ENCODE assay signal across 18 cellular contexts in the genomic region with DNA sequence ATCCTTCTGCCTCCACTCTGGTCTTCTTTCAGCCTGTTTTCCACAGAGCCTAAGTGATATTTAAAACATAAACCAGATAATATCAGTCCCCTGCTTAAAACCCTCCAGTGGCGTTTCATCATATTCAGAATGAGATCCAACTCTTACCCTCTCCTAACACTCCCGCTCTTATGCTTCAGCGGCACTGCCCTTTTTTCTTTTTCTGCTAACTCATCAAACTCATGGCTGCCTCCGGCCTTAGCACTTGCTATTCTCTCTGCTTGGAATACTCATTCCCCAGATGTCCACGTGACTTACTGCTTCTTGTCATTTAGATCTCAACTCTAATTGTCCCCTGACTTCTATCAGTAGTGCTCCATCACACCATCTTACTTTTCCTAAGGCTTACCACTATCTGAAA.
DNase-seq lines count a peak whose midpoint lies in the region; ATAC-seq, FAIRE-seq and TF ChIP-seq lines count a peak whose summit lies in the region.
"Had no signal": no experiment of that assay in that cellular context is flagged by ENCODE, and none has a peak within 500 bp of the region (broad histone marks: within the 10 kb centered on the region; RNA-seq: fewer than 3 reads in every experiment).

No MANE protein-coding gene starts in this region.

- TF ChIP-seq CTCF in HCT116 (IDR thresholded peaks at IDR 0.05 in 2 of 3, conservative IDR thresholded peaks at IDR 0.05 in 1 of 3; ENCODE audit: borderline replicate concordance in 1 of 3, insufficient read depth in 1 of 3, low read depth in 2 of 3, low read length in 2 of 3) = no peak
- no peak for TF ChIP-seq CTCF in GM12878 (IDR thresholded peaks at IDR 0.05 in 2 of 3, conservative IDR thresholded peaks at IDR 0.05 in 1 of 3; ENCODE audit: control insufficient read depth in 2 of 3, extremely low read depth in 1 of 3, insufficient read depth in 1 of 3, low read depth in 3 of 3, low read length in 3 of 3)
- TF ChIP-seq CTCF in Peyer's patch (IDR thresholded peaks at IDR 0.05) = no peak
- no peak for TF ChIP-seq CTCF in chondrocyte (IDR thresholded peaks at IDR 0.05)

- peaks cover 30 to 40% (median 38%) of the 10 kb centered on the region in 10 experiments for H3K4me1 ChIP-seq in BLaER1 treated with 17β-estradiol and CSF1 and Interleukin-3, amounts not matched to agents 10 nM and 100 nM
- H3K4me1 ChIP-seq in HCT116 (ENCODE audit: control insufficient read depth in 1 of 2, insufficient read depth in 2 of 2, low read length in 2 of 2) (peaks cover 0 to 13% of the 10 kb centered on the region in 2 experiments; a peak in 3 of 4 replicates), GM12878 (ENCODE audit: control insufficient read depth, insufficient read depth, low read length) (peaks cover 2% of the 10 kb centered on the region; the same call in 1 of the 2 replicates), mucosa of rectum (ENCODE audit: control insufficient read depth in 2 of 2, insufficient read depth in 2 of 2, low read length in 2 of 2) (peaks cover 18 to 41% of the 10 kb centered on the region in 2 donors), Peyer's patch (peaks cover 0 to 38% (median 7%) of the 10 kb centered on the region in 4 donors)

- H3K79me2 ChIP-seq in HCT116 (ENCODE audit: insufficient read depth, low read length) = peaks cover 12% of the 10 kb centered on the region; the same call in 1 of the 2 replicates
- peaks cover 32% of the 10 kb centered on the region for H3K79me2 ChIP-seq in GM12878 (ENCODE audit: control insufficient read depth, insufficient read depth, low read length)

- H3K9me2 ChIP-seq in HCT116 (ENCODE audit: insufficient read depth) = no peaks in the 10 kb centered on the region

- TF ChIP-seq POLR2A in HCT116 (IDR thresholded peaks at IDR 0.05; ENCODE audit: borderline replicate concordance, extremely low read depth, insufficient read depth, insufficient read length) (no peak), GM12878 (IDR thresholded peaks at IDR 0.05; ENCODE audit: low read depth, low read length) (no peak), Peyer's patch (IDR thresholded peaks at IDR 0.05) (no peak)

- H3K9me3 ChIP-seq in BLaER1 treated with 17β-estradiol and CSF1 and Interleukin-3, amounts not matched to agents 10 nM and 100 nM (replicated peaks in 1 of 11) = no peaks in the 10 kb centered on the region
- H3K9me3 ChIP-seq in HCT116 (ENCODE audit: control insufficient read depth in 1 of 2, insufficient read depth in 1 of 2, low read depth in 1 of 2, low read length in 2 of 2) (no peaks in the 10 kb centered on the region), GM12878 (replicated peaks; ENCODE audit: control insufficient read depth, insufficient read depth, low read length) (no peaks in the 10 kb centered on the region), mucosa of rectum (ENCODE audit: control insufficient read depth in 2 of 2, low read length in 2 of 2) (no peaks in the 10 kb centered on the region), Peyer's patch (no peaks in the 10 kb centered on the region)
- H3K9me3 ChIP-seq: mucosa of descending colon, suprapubic skin had no signal

- CTCF ChIA-PET in HCT116 (lab: Charles Lee) (no interaction called here), GM12878 (lab: Yijun Ruan, JAX) (interaction anchor here (1.0 to 1.4 kb wide), 4 partner anchors 14 to 221 kb away, joined by 3 to 4 read pairs (median 3); no protein-coding TSS in a partner anchor)

- BruUV-seq in HCT116 (replicated peaks; lab: Mats Ljungman, UMichigan) (no TSS peak), GM12878 (replicated peaks; lab: Mats Ljungman, UMichigan) (no TSS peak)

- SMC1A ChIA-PET in GM12878 (lab: Charles Lee; ENCODE audit: uncharacterized antibody, unreplicated experiment) = interaction anchor here (1.4 kb wide), 1 partner anchor 10 kb away, joined by 3 read pairs; no protein-coding TSS in a partner anchor

- H3K4me3 ChIP-seq in BLaER1 treated with 17β-estradiol and CSF1 and Interleukin-3, amounts not matched to agents 10 nM and 100 nM = no peak overlapping the region; a peak in 2 of 20 replicates
- H3K4me3 ChIP-seq in HCT116 (replicated peaks in 1 of 2; ENCODE audit: low read depth in 1 of 2, low read length in 2 of 2) = no peak overlapping the region
- H3K4me3 ChIP-seq in GM12878 = 0 out of 2 replicates have a peak overlapping the region, but pooled peaks have one; percentile 83
- no peak overlapping the region for H3K4me3 ChIP-seq in mucosa of rectum (ENCODE audit: low read length in 2 of 2)
- no peak overlapping the region for H3K4me3 ChIP-seq in Peyer's patch

- H3K9me3 Mint-ChIP-seq in chondrocyte (ENCODE audit: low read depth) = no peaks in the 10 kb centered on the region
- H3K9me3 Mint-ChIP-seq: activated CD8-positive, alpha-beta T cell treated with anti-CD3 and anti-CD28 coated beads for 36 hours had no signal

- no peak for TF ChIP-seq EP300 in GM12878 (IDR thresholded peaks at IDR 0.05; ENCODE audit: borderline replicate concordance in 1 of 2, control insufficient read depth in 1 of 2, low read depth in 2 of 2, low read length in 2 of 2)

- H2AFZ ChIP-seq in HCT116 (ENCODE audit: low read depth, low read length, poor library complexity, severe bottlenecking) (no peak overlapping the region), GM12878 (ENCODE audit: control insufficient read depth, low read depth, low read length) (peak overlapping the region; percentile 19; the same call in 1 of the 2 replicates)

- H4K20me1 ChIP-seq in BLaER1 treated with 17β-estradiol and CSF1 and Interleukin-3, amounts not matched to agents 10 nM and 100 nM = peaks cover 5 to 34% (median 28%) of the 10 kb centered on the region in 11 experiments; a peak in 18 of 22 replicates
- H4K20me1 ChIP-seq in HCT116 (ENCODE audit: insufficient read depth) (no peaks in the 10 kb centered on the region), GM12878 (ENCODE audit: control insufficient read depth, insufficient read depth) (no peaks in the 10 kb centered on the region)

- peaks cover 6% of the 10 kb centered on the region for H3K4me1 Mint-ChIP-seq in chondrocyte (ENCODE audit: low read depth)

- H3K27ac Mint-ChIP-seq in chondrocyte (ENCODE audit: unreplicated experiment) = no peak overlapping the region
- H3K27ac Mint-ChIP-seq: activated CD8-positive, alpha-beta T cell treated with anti-CD3 and anti-CD28 coated beads for 36 hours; activated naive CD8-positive, alpha-beta T cell had no signal

- RAD21 ChIA-PET in HCT116 (lab: Charles Lee; ENCODE audit: low non-redundant PET in 1 of 2, low total read pairs in 2 of 2, uncharacterized antibody in 2 of 2, unreplicated experiment in 2 of 2) = no interaction called here
- RAD21 ChIA-PET in GM12878 (lab: Charles Lee; ENCODE audit: unreplicated experiment) = interaction anchor here (1.0 to 1.7 kb wide), 3 partner anchors 18 to 218 kb away, joined by 3 to 6 read pairs (median 5); no protein-coding TSS in a partner anchor

- DNase-seq in HCT116 (ENCODE audit: low read depth, low spot score) (no peak), GM12878 (ENCODE audit: low read depth, low spot score) (no peak), DMS 273 treated with DMSO at 0.1 percent for 48 hours (lab: John Stamatoyannopoulos, UW) (no peak), Peyer's patch (no peak), chondrocyte (ENCODE audit: low spot score) (no peak)
- DNase-seq: activated CD8-positive, alpha-beta T cell treated with anti-CD3 and anti-CD28 coated beads for 36 hours; activated T-cell treated with anti-CD3 and anti-CD28 coated beads, Interleukin-2, amount 50 U/mL, for 48 hours; left cardiac atrium; mucosa of descending colon; NCI-H1092 treated with DMSO at 0.1 percent for 48 hours; NCI-H82; T-helper 1 cell had no signal

- H3K27me3 Mint-ChIP-seq in chondrocyte (ENCODE audit: low read depth) = peaks cover 8% of the 10 kb centered on the region

- WGBS in GM12878 (ENCODE audit: insufficient coverage, insufficient replicate concordance, low lambda C conversion rate, missing lambda C conversion rate) = 98% methylated on average over 5 of the region's 5 CpGs

- POLR2A ChIA-PET in HCT116 (lab: Charles Lee) = no interaction called here
- POLR2A ChIA-PET in GM12878 (lab: Charles Lee) = interaction anchor here (1.0 to 1.4 kb wide), 2 partner anchors 9 to 20 kb away, joined by 3 to 4 read pairs; no protein-coding TSS in a partner anchor

- peak overlapping the region in 2 of 11 experiments; percentile 89 to 92; a peak in 2 of 22 replicates for H3K9ac ChIP-seq in BLaER1 treated with 17β-estradiol and CSF1 and Interleukin-3, amounts not matched to agents 10 nM and 100 nM
- H3K9ac ChIP-seq in HCT116 (ENCODE audit: low read length) (no peak overlapping the region), GM12878 (ENCODE audit: control insufficient read depth, insufficient read depth, low read length) (no peak overlapping the region), mucosa of rectum (ENCODE audit: low read depth in 1 of 2, low read length in 2 of 2) (peak overlapping the region in 1 of 2 donors; percentile 29)

- no peak overlapping the region for H3K4me3 Mint-ChIP-seq in chondrocyte (ENCODE audit: unreplicated experiment)
- H3K4me3 Mint-ChIP-seq: activated CD8-positive, alpha-beta T cell treated with anti-CD3 and anti-CD28 coated beads for 36 hours; activated naive CD8-positive, alpha-beta T cell had no signal

- H3K4me2 ChIP-seq in BLaER1 treated with 17β-estradiol and CSF1 and Interleukin-3, amounts not matched to agents 10 nM and 100 nM = peak overlapping the region; percentile 79 to 94 (median 89); a peak in 19 of 22 replicates
- H3K4me2 ChIP-seq in HCT116 (ENCODE audit: low read length) = peak overlapping the region; percentile 98
- H3K4me2 ChIP-seq in GM12878 (ENCODE audit: control insufficient read depth, insufficient read depth) = peak overlapping the region; percentile 89

- H3K27me3 ChIP-seq in BLaER1 treated with 17β-estradiol and CSF1 and Interleukin-3, amounts not matched to agents 10 nM and 100 nM = no peaks in the 10 kb centered on the region
- H3K27me3 ChIP-seq in HCT116 (ENCODE audit: insufficient read depth, low read length) (peaks cover 20% of the 10 kb centered on the region), GM12878 (replicated peaks in 1 of 2; ENCODE audit: control insufficient read depth in 2 of 2, insufficient read depth in 2 of 2, low read length in 1 of 2) (no peaks in the 10 kb centered on the region), mucosa of rectum (ENCODE audit: control insufficient read depth in 2 of 2, insufficient read depth in 2 of 2, low read length in 2 of 2) (no peaks in the 10 kb centered on the region), Peyer's patch (no peaks in the 10 kb centered on the region)
- H3K27me3 ChIP-seq: suprapubic skin had no signal

- FAIRE-seq in GM12878 (lab: Jason Lieb, UNC) = no peak
- FAIRE-seq: H1 had no signal

- H3K36me3 Mint-ChIP-seq in chondrocyte (ENCODE audit: low read depth) = no peaks in the 10 kb centered on the region
- H3K36me3 Mint-ChIP-seq: activated naive CD8-positive, alpha-beta T cell had no signal

- in situ Hi-C loops in GM12878 (cut with MboI) = no loop called here

- ATAC-seq in HCT116 (no peak), GM12878 (no peak), GM21619 (IDR thresholded peaks at IDR 0.05; ENCODE audit: unreplicated experiment) (no peak)

- H3K27ac ChIP-seq in BLaER1 treated with 17β-estradiol and CSF1 and Interleukin-3, amounts not matched to agents 10 nM and 100 nM = peak overlapping the region in 7 of 11 experiments; percentile 86 to 92 (median 90); a peak in 10 of 22 replicates
- no peak overlapping the region for H3K27ac ChIP-seq in HCT116 (ENCODE audit: low read depth, low read length)
- H3K27ac ChIP-seq in GM12878 (ENCODE audit: control insufficient read depth, insufficient read depth) = no peak overlapping the region
- H3K27ac ChIP-seq in mucosa of rectum (ENCODE audit: low read depth in 2 of 2, low read length in 2 of 2) = peak overlapping the region; percentile 90 to 96
- peak overlapping the region in 2 of 4 donors; percentile 91 for H3K27ac ChIP-seq in Peyer's patch

- no peaks in the 10 kb centered on the region; a peak in 1 of 22 replicates for H3K36me3 ChIP-seq in BLaER1 treated with 17β-estradiol and CSF1 and Interleukin-3, amounts not matched to agents 10 nM and 100 nM
- H3K36me3 ChIP-seq in HCT116 (ENCODE audit: control insufficient read depth in 1 of 2, insufficient read depth in 2 of 2, low read length in 2 of 2) = no peaks in the 10 kb centered on the region
- no peaks in the 10 kb centered on the region for H3K36me3 ChIP-seq in GM12878 (ENCODE audit: control insufficient read depth in 2 of 2, insufficient read depth in 2 of 2, low read length in 1 of 2)
- peaks cover 0 to 2% of the 10 kb centered on the region in 2 donors for H3K36me3 ChIP-seq in mucosa of rectum (ENCODE audit: control insufficient read depth in 2 of 2, insufficient read depth in 2 of 2, low read length in 2 of 2)
- H3K36me3 ChIP-seq in Peyer's patch = no peaks in the 10 kb centered on the region
- H3K36me3 ChIP-seq: suprapubic skin had no signal

- intact Hi-C loops in HCT116 (cut with micrococcal nuclease) = no loop called here
- intact Hi-C loops in GM12878 (cut with micrococcal nuclease; ENCODE audit: unreplicated experiment) = loop anchor here (2.0 kb wide), 2 partner anchors 74 to 170 kb away; partner anchors contain the start of gene PIP5K1B

- no peak for TF ChIP-seq RAD21 in HCT116 (IDR thresholded peaks at IDR 0.05; ENCODE audit: low read depth)
- no peak for TF ChIP-seq RAD21 in GM12878 (IDR thresholded peaks at IDR 0.05; ENCODE audit: insufficient read depth, low read depth, low read length)

Comparison
In these comparisons a context has a peak if more than half of its experiments do, and no peak if none do; other contexts are left out.
1. H3K27ac ChIP-seq: peak in BLaER1 treated with 17β-estradiol and CSF1 and Interleukin-3, amounts not matched to agents 10 nM and 100 nM (7 of 11) and mucosa of rectum (2 of 2); none in HCT116 (single experiment) and GM12878 (single experiment).
2. Peak in every context shown above with its lines, with median percentiles within 50 percentile points of each other: H3K4me2 ChIP-seq.